In genomic region chr14:102319351-102320032, GRCh38 we compare ENCODE assay signal across 1 cellular context.
TF ChIP-seq lines count a peak whose summit lies in the region.

Gene ZNF839, plus strand, starts transcription at chr14:102319746. Its CDS starts 20 bp downstream, at chr14:102319766.

TF ChIP-seq in HEK293, 187 proteins besides CTCF, POLR2A, EP300 and RAD21 (continued from another document):
- TF ChIP-seq ZNF433 (tag by site-specific recombination; IDR thresholded peaks at IDR 0.05; ENCODE audit: low read depth) (no peak), ZNF610 (tag by site-specific recombination; IDR thresholded peaks at IDR 0.05; ENCODE audit: borderline replicate concordance) (no peak), BCL11A (tag by site-specific recombination; IDR thresholded peaks at IDR 0.05; ENCODE audit: low read depth) (no peak), ZNF223 (tag by site-specific recombination; IDR thresholded peaks at IDR 0.05) (no peak), KLF9 (tag by site-specific recombination; IDR thresholded peaks at IDR 0.05; ENCODE audit: low read depth) (peak; percentile 88), ZNF274 (IDR thresholded peaks at IDR 0.05; ENCODE audit: low read length) (no peak), ZNF274 (tag by site-specific recombination; IDR thresholded peaks at IDR 0.05; ENCODE audit: borderline replicate concordance) (no peak), ZNF248 (tag by site-specific recombination; IDR thresholded peaks at IDR 0.05) (no peak), ZNF747 (tag by site-specific recombination; IDR thresholded peaks at IDR 0.05) (no peak), ZBTB44 (tag by site-specific recombination; IDR thresholded peaks at IDR 0.05) (no peak), ZNF626 (tag by site-specific recombination; IDR thresholded peaks at IDR 0.05) (no peak), ZNF140 (tag by site-specific recombination; IDR thresholded peaks at IDR 0.05) (no peak), ZNF561 (tag by site-specific recombination; IDR thresholded peaks at IDR 0.05; ENCODE audit: borderline replicate concordance) (no peak), ZSCAN30 (tag by site-specific recombination; IDR thresholded peaks at IDR 0.05) (peak; percentile 92), ZNF37A (tag by site-specific recombination; IDR thresholded peaks at IDR 0.05) (no peak), ZSCAN16 (tag by site-specific recombination; IDR thresholded peaks at IDR 0.05) (no peak), ZNF394 (tag by site-specific recombination; IDR thresholded peaks at IDR 0.05; ENCODE audit: borderline replicate concordance) (peak; percentile 31; the same call in 1 of the 2 replicates), ZNF664 (tag by site-specific recombination; IDR thresholded peaks at IDR 0.05) (no peak), ZBTB11 (tag by site-specific recombination; conservative IDR thresholded peaks at IDR 0.05; ENCODE audit: low read depth) (no peak), ZNF341 (tag by site-specific recombination; IDR thresholded peaks at IDR 0.05; ENCODE audit: low read depth) (peak; percentile 53), ZNF513 (tag by site-specific recombination; IDR thresholded peaks at IDR 0.05) (no peak), ZNF76 (tag by site-specific recombination; IDR thresholded peaks at IDR 0.05; ENCODE audit: borderline replicate concordance, low read depth) (0 out of 2 replicates have a peak, but pooled peaks have one; percentile 24), PRDM4 (tag by site-specific recombination; IDR thresholded peaks at IDR 0.05) (no peak), SCRT1 (tag by site-specific recombination; IDR thresholded peaks at IDR 0.05; ENCODE audit: borderline replicate concordance) (no peak), ZNF311 (tag by site-specific recombination; IDR thresholded peaks at IDR 0.05; ENCODE audit: borderline replicate concordance) (no peak), OSR2 (tag by site-specific recombination; IDR thresholded peaks at IDR 0.05) (no peak), OVOL3 (tag by site-specific recombination; IDR thresholded peaks at IDR 0.05) (no peak), ZNF555 (tag by site-specific recombination; conservative IDR thresholded peaks at IDR 0.05) (no peak), ZNF623 (tag by site-specific recombination; IDR thresholded peaks at IDR 0.05) (peak; percentile 19; the same call in 1 of the 2 replicates), ZNF658 (tag by site-specific recombination; IDR thresholded peaks at IDR 0.05) (no peak), ZNF155 (tag by site-specific recombination; IDR thresholded peaks at IDR 0.05) (no peak), ZNF488 (tag by site-specific recombination; IDR thresholded peaks at IDR 0.05) (no peak), ZNF501 (tag by site-specific recombination; IDR thresholded peaks at IDR 0.05) (peak; percentile 64; the same call in 1 of the 2 replicates), ZNF423 (tag by site-specific recombination; IDR thresholded peaks at IDR 0.05) (no peak), ZBTB17 (tag by site-specific recombination; IDR thresholded peaks at IDR 0.05) (peak; percentile 74), ZNF792 (tag by site-specific recombination; IDR thresholded peaks at IDR 0.05) (no peak), TRIM28 (IDR thresholded peaks at IDR 0.05; ENCODE audit: borderline replicate concordance, low read length) (no peak), ZBTB48 (tag by site-specific recombination; IDR thresholded peaks at IDR 0.05) (0 out of 2 replicates have a peak, but pooled peaks have one; percentile 47), ZNF585B (tag by site-specific recombination; IDR thresholded peaks at IDR 0.05) (no peak)
- TF ChIP-seq, protein P1, sequence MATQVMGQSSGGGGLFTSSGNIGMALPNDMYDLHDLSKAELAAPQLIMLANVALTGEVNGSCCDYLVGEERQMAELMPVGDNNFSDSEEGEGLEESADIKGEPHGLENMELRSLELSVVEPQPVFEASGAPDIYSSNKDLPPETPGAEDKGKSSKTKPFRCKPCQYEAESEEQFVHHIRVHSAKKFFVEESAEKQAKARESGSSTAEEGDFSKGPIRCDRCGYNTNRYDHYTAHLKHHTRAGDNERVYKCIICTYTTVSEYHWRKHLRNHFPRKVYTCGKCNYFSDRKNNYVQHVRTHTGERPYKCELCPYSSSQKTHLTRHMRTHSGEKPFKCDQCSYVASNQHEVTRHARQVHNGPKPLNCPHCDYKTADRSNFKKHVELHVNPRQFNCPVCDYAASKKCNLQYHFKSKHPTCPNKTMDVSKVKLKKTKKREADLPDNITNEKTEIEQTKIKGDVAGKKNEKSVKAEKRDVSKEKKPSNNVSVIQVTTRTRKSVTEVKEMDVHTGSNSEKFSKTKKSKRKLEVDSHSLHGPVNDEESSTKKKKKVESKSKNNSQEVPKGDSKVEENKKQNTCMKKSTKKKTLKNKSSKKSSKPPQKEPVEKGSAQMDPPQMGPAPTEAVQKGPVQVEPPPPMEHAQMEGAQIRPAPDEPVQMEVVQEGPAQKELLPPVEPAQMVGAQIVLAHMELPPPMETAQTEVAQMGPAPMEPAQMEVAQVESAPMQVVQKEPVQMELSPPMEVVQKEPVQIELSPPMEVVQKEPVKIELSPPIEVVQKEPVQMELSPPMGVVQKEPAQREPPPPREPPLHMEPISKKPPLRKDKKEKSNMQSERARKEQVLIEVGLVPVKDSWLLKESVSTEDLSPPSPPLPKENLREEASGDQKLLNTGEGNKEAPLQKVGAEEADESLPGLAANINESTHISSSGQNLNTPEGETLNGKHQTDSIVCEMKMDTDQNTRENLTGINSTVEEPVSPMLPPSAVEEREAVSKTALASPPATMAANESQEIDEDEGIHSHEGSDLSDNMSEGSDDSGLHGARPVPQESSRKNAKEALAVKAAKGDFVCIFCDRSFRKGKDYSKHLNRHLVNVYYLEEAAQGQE (tag by site-specific recombination; IDR thresholded peaks at IDR 0.05) = 0 out of 2 replicates have a peak, but pooled peaks have one; percentile 20
- TF ChIP-seq, protein P2, sequence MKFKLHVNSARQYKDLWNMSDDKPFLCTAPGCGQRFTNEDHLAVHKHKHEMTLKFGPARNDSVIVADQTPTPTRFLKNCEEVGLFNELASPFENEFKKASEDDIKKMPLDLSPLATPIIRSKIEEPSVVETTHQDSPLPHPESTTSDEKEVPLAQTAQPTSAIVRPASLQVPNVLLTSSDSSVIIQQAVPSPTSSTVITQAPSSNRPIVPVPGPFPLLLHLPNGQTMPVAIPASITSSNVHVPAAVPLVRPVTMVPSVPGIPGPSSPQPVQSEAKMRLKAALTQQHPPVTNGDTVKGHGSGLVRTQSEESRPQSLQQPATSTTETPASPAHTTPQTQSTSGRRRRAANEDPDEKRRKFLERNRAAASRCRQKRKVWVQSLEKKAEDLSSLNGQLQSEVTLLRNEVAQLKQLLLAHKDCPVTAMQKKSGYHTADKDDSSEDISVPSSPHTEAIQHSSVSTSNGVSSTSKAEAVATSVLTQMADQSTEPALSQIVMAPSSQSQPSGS (tag by site-specific recombination; IDR thresholded peaks at IDR 0.05; ENCODE audit: low read depth) = peak; percentile 97
- TF ChIP-seq, protein P3, sequence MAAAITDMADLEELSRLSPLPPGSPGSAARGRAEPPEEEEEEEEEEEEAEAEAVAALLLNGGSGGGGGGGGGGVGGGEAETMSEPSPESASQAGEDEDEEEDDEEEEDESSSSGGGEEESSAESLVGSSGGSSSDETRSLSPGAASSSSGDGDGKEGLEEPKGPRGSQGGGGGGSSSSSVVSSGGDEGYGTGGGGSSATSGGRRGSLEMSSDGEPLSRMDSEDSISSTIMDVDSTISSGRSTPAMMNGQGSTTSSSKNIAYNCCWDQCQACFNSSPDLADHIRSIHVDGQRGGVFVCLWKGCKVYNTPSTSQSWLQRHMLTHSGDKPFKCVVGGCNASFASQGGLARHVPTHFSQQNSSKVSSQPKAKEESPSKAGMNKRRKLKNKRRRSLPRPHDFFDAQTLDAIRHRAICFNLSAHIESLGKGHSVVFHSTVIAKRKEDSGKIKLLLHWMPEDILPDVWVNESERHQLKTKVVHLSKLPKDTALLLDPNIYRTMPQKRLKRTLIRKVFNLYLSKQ (tag by site-specific recombination; IDR thresholded peaks at IDR 0.05; ENCODE audit: borderline replicate concordance) = no peak
- TF ChIP-seq, protein P4, sequence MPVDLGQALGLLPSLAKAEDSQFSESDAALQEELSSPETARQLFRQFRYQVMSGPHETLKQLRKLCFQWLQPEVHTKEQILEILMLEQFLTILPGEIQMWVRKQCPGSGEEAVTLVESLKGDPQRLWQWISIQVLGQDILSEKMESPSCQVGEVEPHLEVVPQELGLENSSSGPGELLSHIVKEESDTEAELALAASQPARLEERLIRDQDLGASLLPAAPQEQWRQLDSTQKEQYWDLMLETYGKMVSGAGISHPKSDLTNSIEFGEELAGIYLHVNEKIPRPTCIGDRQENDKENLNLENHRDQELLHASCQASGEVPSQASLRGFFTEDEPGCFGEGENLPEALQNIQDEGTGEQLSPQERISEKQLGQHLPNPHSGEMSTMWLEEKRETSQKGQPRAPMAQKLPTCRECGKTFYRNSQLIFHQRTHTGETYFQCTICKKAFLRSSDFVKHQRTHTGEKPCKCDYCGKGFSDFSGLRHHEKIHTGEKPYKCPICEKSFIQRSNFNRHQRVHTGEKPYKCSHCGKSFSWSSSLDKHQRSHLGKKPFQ (tag by site-specific recombination; IDR thresholded peaks at IDR 0.05) = no peak
TF ChIP-seq in HEK293: peak in this region for 50.
